ENCODE assay signal across 8 cellular contexts in genomic region chr6:27156874-27157460, GRCh38.
DNase-seq lines count a peak whose midpoint lies in the region; ATAC-seq and TF ChIP-seq lines count a peak whose summit lies in the region.

No MANE protein-coding gene starts in this region.

- H2AK5ac ChIP-seq in mesenchymal stem cell (ENCODE audit: low read length, severe bottlenecking), result no peak overlapping the region

- no peak overlapping the region for H4K8ac ChIP-seq in mesenchymal stem cell (ENCODE audit: low read length)

- H3K36me3 ChIP-seq in HAP-1 (replicated peaks) (no peaks in the 10 kb centered on the region), mesenchymal stem cell (ENCODE audit: control insufficient read depth in 1 of 2, insufficient read depth in 2 of 2, low read depth in 1 of 2, low read length in 2 of 2) (no peaks in the 10 kb centered on the region)

- no peak overlapping the region for H3K4ac ChIP-seq in mesenchymal stem cell (ENCODE audit: low read depth in 1 of 2, low read length in 2 of 2)

- H2BK5ac ChIP-seq in mesenchymal stem cell (ENCODE audit: low read depth, low read length, poor library complexity, severe bottlenecking), result no peak overlapping the region

- no peak for TF ChIP-seq CTCF in AG04449 (IDR thresholded peaks at IDR 0.05; ENCODE audit: insufficient read depth, low read length, missing control alignments)
- no peak for TF ChIP-seq CTCF in brain (conservative IDR thresholded peaks at IDR 0.05)

- ATAC-seq in HG03439 (IDR thresholded peaks at IDR 0.05; ENCODE audit: unreplicated experiment), result no peak

- H3K9me3 ChIP-seq in HAP-1 (no peaks in the 10 kb centered on the region), mesenchymal stem cell (ENCODE audit: control insufficient read depth, low read length) (no peaks in the 10 kb centered on the region)

- no peaks in the 10 kb centered on the region for H3K36me3 Mint-ChIP-seq in brain

- peaks cover 8% of the 10 kb centered on the region for H3K27me3 Mint-ChIP-seq in brain

- peak overlapping the region in 2 of 5 experiments; percentile 27 to 28 for H3K27ac Mint-ChIP-seq in brain

- H4K91ac ChIP-seq in mesenchymal stem cell (ENCODE audit: low read length), result no peak overlapping the region

- DNase-seq in AG04449 (ENCODE audit: low read depth, low spot score) (no peak), HAP-1 (ENCODE audit: low spot score in 2 of 2) (peak in 1 of 2 experiments; percentile 35), mesenchymal stem cell (peak; percentile 12), hypothalamus (lab: John Stamatoyannopoulos, UW) (no peak), AG20443 (ENCODE audit: low spot score) (no peak), HuH-7.5 (ENCODE audit: low spot score) (no peak)

- H3K14ac ChIP-seq in mesenchymal stem cell (ENCODE audit: low read length in 2 of 2), result no peak overlapping the region

- peak overlapping the region; percentile 59 for H3K4me3 ChIP-seq in AG04449 (ENCODE audit: low read depth, low read length)
- H3K4me3 ChIP-seq in HAP-1, result peak overlapping the region; percentile 31
- H3K4me3 ChIP-seq in mesenchymal stem cell (ENCODE audit: insufficient read depth in 1 of 2, low read depth in 1 of 2, low read length in 2 of 2), result peak overlapping the region; percentile 49 to 77

- peak overlapping the region; percentile 99 for H3K4me2 ChIP-seq in mesenchymal stem cell (ENCODE audit: low read length, poor library complexity, severe bottlenecking)

- POLR2A ChIA-PET in AG04449 (lab: Yijun Ruan, JAX), result interaction anchor here (0.7 kb wide), 1 partner anchor 30 kb away, joined by 6 read pairs; no protein-coding TSS in a partner anchor

- WGBS in mesenchymal stem cell, result 35% methylated on average over 15 of the region's 15 CpGs

- no peak overlapping the region for H2BK15ac ChIP-seq in mesenchymal stem cell (ENCODE audit: low read depth, poor library complexity, severe bottlenecking)

- peak overlapping the region; percentile 78 for H3K9ac ChIP-seq in mesenchymal stem cell (ENCODE audit: low read length)

- no peak overlapping the region for H2BK120ac ChIP-seq in mesenchymal stem cell (ENCODE audit: low read depth, low read length)

- no peak overlapping the region for H2BK12ac ChIP-seq in mesenchymal stem cell (ENCODE audit: low read length in 2 of 2)

- no peaks in the 10 kb centered on the region for H3K79me1 ChIP-seq in mesenchymal stem cell (replicated peaks; ENCODE audit: low read length, poor library complexity, severe bottlenecking)

- no peak overlapping the region for H3K27ac ChIP-seq in mesenchymal stem cell (ENCODE audit: low read length, poor library complexity, severe bottlenecking)

- H3K4me1 ChIP-seq in HAP-1, result no peaks in the 10 kb centered on the region; the same call in 1 of the 2 replicates
- H3K4me1 ChIP-seq in mesenchymal stem cell (ENCODE audit: control insufficient read depth, insufficient read depth, low read depth, low read length), result peaks cover 5% of the 10 kb centered on the region

- peaks cover 36% of the 10 kb centered on the region for H3K4me1 Mint-ChIP-seq in brain

- H3K27me3 ChIP-seq in HAP-1 (ENCODE audit: low read depth) (no peaks in the 10 kb centered on the region), mesenchymal stem cell (ENCODE audit: control insufficient read depth in 1 of 2, insufficient read depth in 1 of 2, low read length in 2 of 2) (no peaks in the 10 kb centered on the region)

- no peak overlapping the region for H3K18ac ChIP-seq in mesenchymal stem cell (ENCODE audit: low read depth in 1 of 2, low read length in 2 of 2)

- in situ Hi-C loops in HAP-1 (cut with MboI; ENCODE audit: low sequenced_read_pairs), result loop anchor here (5.0 kb wide), 1 partner anchor 735 kb away; a partner anchor contains a TSS

- peak overlapping the region; percentile 71 for H2AFZ ChIP-seq in mesenchymal stem cell (ENCODE audit: low read depth, low read length)

- no peak overlapping the region for H3K23ac ChIP-seq in mesenchymal stem cell (ENCODE audit: low read length in 2 of 2)

- H3K9me3 Mint-ChIP-seq in brain, result peaks cover 0 to 5% (median 0%) of the 10 kb centered on the region in 5 experiments

- peak overlapping the region; percentile 84 to 89 (median 85) for H3K4me3 Mint-ChIP-seq in brain

- CTCF ChIA-PET in AG04449 (lab: Yijun Ruan, JAX), result interaction anchor here (0.7 to 4.0 kb wide), 9 partner anchors 10 to 641 kb away, joined by 3 to 27 read pairs (median 5); a partner anchor contains a TSS
